Comparison of ENCODE assay signal across 23 cellular contexts in the genomic region with DNA sequence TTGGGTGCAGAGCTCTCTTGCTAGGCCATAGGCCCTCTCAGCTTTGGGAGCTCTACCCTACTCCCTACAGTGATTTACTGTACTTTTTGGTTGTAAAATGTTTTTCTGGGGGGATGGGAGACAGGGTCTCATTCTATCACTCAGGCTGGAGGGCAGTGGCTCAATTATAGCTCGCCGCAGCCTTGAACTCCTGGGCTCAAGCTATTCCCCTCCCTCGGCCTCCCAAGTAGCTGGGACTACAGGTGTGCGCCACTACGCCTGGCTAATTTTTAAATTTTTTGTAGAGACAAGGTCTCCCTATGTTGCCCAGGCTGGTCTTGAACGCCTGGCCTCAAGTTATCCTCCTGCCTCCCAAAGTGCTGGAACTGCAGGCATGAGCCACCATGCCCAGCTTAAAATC. TPM values are rescaled to one million over a fixed set of nuclear protein-coding genes. Genes with fewer than 3 reads are reported as not detected.
DNase-seq lines count a peak whose midpoint lies in the region; ATAC-seq, FAIRE-seq and TF ChIP-seq lines count a peak whose summit lies in the region.
"Had no signal": no experiment of that assay in that cellular context is flagged by ENCODE, and none has a peak within 500 bp of the region (broad histone marks: within the 10 kb centered on the region; RNA-seq: fewer than 3 reads in every experiment).

No MANE protein-coding gene starts in this region.

- no peak overlapping the region for H2AFZ ChIP-seq in K562 (ENCODE audit: low read depth, low read length)

- H3K27ac Mint-ChIP-seq in CD14-positive monocyte (peak overlapping the region in 5 of 7 donors; percentile 64 to 84 (median 74)), progenitor cell of endocrine pancreas (peak overlapping the region; percentile 78)

- no peaks in the 10 kb centered on the region for H3K9me1 ChIP-seq in K562 (ENCODE audit: control insufficient read depth, insufficient read depth, low read length)

- H3K4me1 ChIP-seq in K562 (replicated peaks in 1 of 2; ENCODE audit: control insufficient read depth in 2 of 2, insufficient read depth in 2 of 2, low read length in 2 of 2), result peaks cover 30 to 38% of the 10 kb centered on the region in 2 experiments
- H3K4me1 ChIP-seq in left lung, result peaks cover 0 to 15% of the 10 kb centered on the region in 2 donors

- BruUV-seq in K562 (replicated peaks; lab: Mats Ljungman, UMichigan), result no TSS peak

- no peak overlapping the region for H3K4me3 ChIP-seq in K562
- H3K4me3 ChIP-seq in left lung, result no peak overlapping the region
- H3K4me3 ChIP-seq: MG63 had no signal

- H3K27ac ChIP-seq in K562 (ENCODE audit: extremely low read depth, low read depth, low read length), result no peak overlapping the region; the same call in 2 of the 3 replicates
- peak overlapping the region; percentile 21 to 33 for H3K27ac ChIP-seq in left lung
- H3K27ac ChIP-seq: RWPE1 had no signal

- 37% methylated on average over 6 of the region's 6 CpGs for WGBS in K562 (ENCODE audit: insufficient coverage, low coverage, missing lambda C conversion rate)

- no peaks in the 10 kb centered on the region; the same call in 1 of the 2 replicates for H3K9me3 ChIP-seq in K562 (replicated peaks; ENCODE audit: control insufficient read depth, insufficient read depth, low read depth, low read length)
- no peaks in the 10 kb centered on the region for H3K9me3 ChIP-seq in left lung
- H3K9me3 ChIP-seq: MG63 had no signal

- H3K9me3 Mint-ChIP-seq in CD14-positive monocyte (peaks cover 2 to 9% (median 4%) of the 10 kb centered on the region in 7 donors), progenitor cell of endocrine pancreas (ENCODE audit: low read depth) (no peaks in the 10 kb centered on the region)

- intact Hi-C loops in CD14-positive monocyte (cut with micrococcal nuclease), result no loop called here
- intact Hi-C loops in K562 (cut with micrococcal nuclease), result loop anchor here (5.0 kb wide), 3 partner anchors 106 to 331 kb away; a partner anchor contains a TSS
- intact Hi-C loops in left lung (cut with DNase I), result no loop called here

- CTCF ChIA-PET in K562 (lab: Yijun Ruan, JAX; ENCODE audit: low intra/inter-chr PET ratio), result no interaction called here

- DNase-seq in CD14-positive monocyte (ENCODE audit: low spot score) (no peak), K562 (ENCODE audit: extremely low read depth in 1 of 4, low spot score in 3 of 4) (no peak), left lung (no peak), progenitor cell of endocrine pancreas (ENCODE audit: low spot score, unreplicated experiment) (no peak), NCI-H748 (lab: John Stamatoyannopoulos, UW; ENCODE audit: unreplicated experiment) (no peak), NCI-H1105 treated with DMSO at 0.1 percent for 48 hours (lab: John Stamatoyannopoulos, UW) (no peak), COLO668 (lab: John Stamatoyannopoulos, UW; ENCODE audit: unreplicated experiment) (no peak)
- no peak for DNase-seq in effector CD4-positive, alpha-beta T cell
- DNase-seq: DMS153, DND-41, MG63, NCI-H1417, NCI-H1694, NCI-H2029 treated with DMSO at 0.1 percent for 48 hours, NCI-H446 treated with DMSO at 0.1 percent for 48 hours, NCI-H526 treated with DMSO at 0.1 percent for 48 hours, SHP77 had no signal

- TF ChIP-seq POLR2A in K562 (conservative IDR thresholded peaks at IDR 0.05), result no peak

- H3K4me3 Mint-ChIP-seq in CD14-positive monocyte, result no peak overlapping the region
- H3K4me3 Mint-ChIP-seq in progenitor cell of endocrine pancreas (ENCODE audit: low read depth), result no peak overlapping the region

- no peak for TF ChIP-seq RAD21 in K562 (CRISPR knock-in tag; conservative IDR thresholded peaks at IDR 0.05 in 1 of 2, IDR thresholded peaks at IDR 0.05 in 1 of 2)

- H3K36me3 Mint-ChIP-seq in CD14-positive monocyte (peaks cover 0 to 2% of the 10 kb centered on the region in 2 donors), progenitor cell of endocrine pancreas (ENCODE audit: insufficient read depth) (no peaks in the 10 kb centered on the region)

- H3K79me2 ChIP-seq in K562 (ENCODE audit: control insufficient read depth, insufficient read depth, low read length), result no peaks in the 10 kb centered on the region

- no peak overlapping the region for H3K9ac ChIP-seq in K562 (ENCODE audit: insufficient read depth in 1 of 2, low read depth in 2 of 2, low read length in 2 of 2)

- POLR2A ChIA-PET in K562 (lab: Yijun Ruan, JAX), result interaction anchor here (1.1 kb wide), 1 partner anchor 7 kb away, joined by 3 read pairs; no protein-coding TSS in a partner anchor

- in situ Hi-C loops in K562 (cut with MboI), result no loop called here

- no peak for FAIRE-seq in K562 (lab: Jason Lieb, UNC)
- FAIRE-seq: GM12892, GM19239, H54, HepG2 had no signal

- TF ChIP-seq CTCF in CD14-positive monocyte (IDR thresholded peaks at IDR 0.05), result no peak
- TF ChIP-seq CTCF in K562 (IDR thresholded peaks at IDR 0.05 in 2 of 3, conservative IDR thresholded peaks at IDR 0.05 in 1 of 3; ENCODE audit: insufficient read depth in 2 of 3, low read depth in 1 of 3, low read length in 3 of 3), result no peak
- no peak for TF ChIP-seq CTCF in left lung (IDR thresholded peaks at IDR 0.05)
- TF ChIP-seq CTCF in progenitor cell of endocrine pancreas (IDR thresholded peaks at IDR 0.05; ENCODE audit: unreplicated experiment), result no peak

- no peaks in the 10 kb centered on the region for H3K27me3 ChIP-seq in K562 (ENCODE audit: control insufficient read depth in 2 of 2, insufficient read depth in 2 of 2, low read length in 2 of 2)
- H3K27me3 ChIP-seq in left lung, result peaks cover 0 to 8% of the 10 kb centered on the region in 2 donors

- no peak for TF ChIP-seq EP300 in K562 (IDR thresholded peaks at IDR 0.05; ENCODE audit: low read length)

- H3K4me1 Mint-ChIP-seq in CD14-positive monocyte (peaks cover 27% of the 10 kb centered on the region), progenitor cell of endocrine pancreas (ENCODE audit: low read depth) (peaks cover 3% of the 10 kb centered on the region)

- 0 out of 2 replicates have a peak overlapping the region, but pooled peaks have one; percentile 12 for H3K4me2 ChIP-seq in K562 (ENCODE audit: insufficient read depth, low read length)

- H3K27me3 Mint-ChIP-seq in CD14-positive monocyte (ENCODE audit: low read depth in 3 of 3) (peaks cover 5 to 13% (median 11%) of the 10 kb centered on the region in 3 donors), progenitor cell of endocrine pancreas (peaks cover 11% of the 10 kb centered on the region)

- H4K20me1 ChIP-seq in K562 (replicated peaks; ENCODE audit: control insufficient read depth, insufficient read depth, low read length), result no peaks in the 10 kb centered on the region

- H3K36me3 ChIP-seq in K562 (ENCODE audit: control insufficient read depth, insufficient read depth, low read length) (no peaks in the 10 kb centered on the region), left lung (no peaks in the 10 kb centered on the region)
- H3K36me3 ChIP-seq: MG63 had no signal

- ATAC-seq in K562 (no peak; the same call in 2 of the 3 replicates), left lung (no peak)
- ATAC-seq: HepG2, Panc1 had no signal

TF ChIP-seq in K562, 482 proteins besides CTCF, POLR2A, EP300 and RAD21 (continues in another document):
- TF ChIP-seq PTBP1 (IDR thresholded peaks at IDR 0.05; ENCODE audit: low read depth, low read length) (no peak), NUFIP1 (IDR thresholded peaks at IDR 0.05; ENCODE audit: partially characterized antibody) (no peak), MCM5 (IDR thresholded peaks at IDR 0.05; ENCODE audit: low read depth) (no peak), ZC3H8 (IDR thresholded peaks at IDR 0.05) (no peak)
- TF ChIP-seq, protein P1, sequence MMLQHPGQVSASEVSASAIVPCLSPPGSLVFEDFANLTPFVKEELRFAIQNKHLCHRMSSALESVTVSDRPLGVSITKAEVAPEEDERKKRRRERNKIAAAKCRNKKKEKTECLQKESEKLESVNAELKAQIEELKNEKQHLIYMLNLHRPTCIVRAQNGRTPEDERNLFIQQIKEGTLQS (IDR thresholded peaks at IDR 0.05), result no peak
- TF ChIP-seq, protein P1 (CRISPR knock-in tag; conservative IDR thresholded peaks at IDR 0.05), result no peak
- TF ChIP-seq, protein P2, sequence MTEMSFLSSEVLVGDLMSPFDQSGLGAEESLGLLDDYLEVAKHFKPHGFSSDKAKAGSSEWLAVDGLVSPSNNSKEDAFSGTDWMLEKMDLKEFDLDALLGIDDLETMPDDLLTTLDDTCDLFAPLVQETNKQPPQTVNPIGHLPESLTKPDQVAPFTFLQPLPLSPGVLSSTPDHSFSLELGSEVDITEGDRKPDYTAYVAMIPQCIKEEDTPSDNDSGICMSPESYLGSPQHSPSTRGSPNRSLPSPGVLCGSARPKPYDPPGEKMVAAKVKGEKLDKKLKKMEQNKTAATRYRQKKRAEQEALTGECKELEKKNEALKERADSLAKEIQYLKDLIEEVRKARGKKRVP (CRISPR knock-in tag; IDR thresholded peaks at IDR 0.05), result no peak

RNA-seq across cellular contexts. Expression of a gene that starts 21.7 kb away (rescaled TPM):
- 100 to 1,000 TPM; 376 to 439 TPM for polyA plus RNA-seq in CD14-positive monocyte
- total RNA-seq in K562 (2011; cell fraction: chromatin; rRNA removed; ENCODE audit: low replicate concordance), result 19.1 and 19.5 TPM in 2 replicates
- 12.8 and 17.0 TPM in 2 replicates for total RNA-seq in K562 (2011; cell fraction: nucleolus; rRNA removed)
- 23.6 and 30.7 TPM in 2 replicates for total RNA-seq in K562 (2011; cell fraction: nucleoplasm; rRNA removed)
- total RNA-seq in K562 (2014; rRNA removed), result 25.7 and 28.0 TPM in 2 replicates
- total RNA-seq in K562 (2014; rRNA removed; fragmentation: Illumina TruSeq; extraction: Trizol), result 24.0 and 26.2 TPM in 2 replicates
- total RNA-seq in K562 (2015; rRNA removed; fragmentation: Illumina TruSeq; extraction: Trizol), result 39.4 and 39.5 TPM in 2 replicates
- total RNA-seq in K562 (2021), result 30.0 and 32.2 TPM in 2 replicates
- 29.0 and 31.4 TPM in 2 replicates for polyA plus RNA-seq in K562 (2011; rRNA removed)
- polyA plus RNA-seq in K562 (2011; cell fraction: cytosol; rRNA removed), result 24.5 and 27.9 TPM in 2 replicates
- polyA plus RNA-seq in K562 (2011; cell fraction: nucleus; rRNA removed), result 14.2 and 19.3 TPM in 2 replicates
- 31.0 and 76.8 TPM in 2 replicates for polyA plus RNA-seq in K562 (2012)
- 23.2 and 30.9 TPM in 2 replicates for polyA plus RNA-seq in K562 (2014; fragmentation: Illumina TruSeq; extraction: Trizol)
- 1 to 10 TPM; 5.8 to 6.8 TPM for polyA plus RNA-seq in K562 (2014; fragmentation: Nextera tagmentation; extraction: Ambion mirVana)
- 26.7 and 27.1 TPM in 2 replicates for polyA plus RNA-seq in K562 (2014; rRNA removed)
- 24.2 and 25.4 TPM in 2 replicates for polyA minus RNA-seq in K562 (2011; rRNA and poly(A)+ RNA removed)
- 11.7 and 14.7 TPM in 2 replicates for polyA minus RNA-seq in K562 (2011; cell fraction: cytosol; rRNA and poly(A)+ RNA removed)
- polyA minus RNA-seq in K562 (2011; cell fraction: nucleus; rRNA and poly(A)+ RNA removed), result 10.0 and 13.7 TPM in 2 replicates
- total RNA-seq in left lung, result 100 to 1,000 TPM in 1 of 2 donors, 10 to 100 TPM in 1; 84.0 to 125 TPM
- 73.8 and 74.1 TPM in 2 replicates for total RNA-seq in progenitor cell of endocrine pancreas
